Comparison of ENCODE assay signal across 19 cellular contexts in genomic region chr12:130846386-130846785, GRCh38. TPM values are rescaled to one million over a fixed set of nuclear protein-coding genes. Genes with fewer than 3 reads are reported as not detected.
A peak's percentile ranks its signal among the peaks of the same experiment; 100 is the strongest.
DNase-seq lines count a peak whose midpoint lies in the region; ATAC-seq, FAIRE-seq and TF ChIP-seq lines count a peak whose summit lies in the region.
"Had no signal": no experiment of that assay in that cellular context is flagged by ENCODE, and none has a peak within 500 bp of the region (broad histone marks: within the 10 kb centered on the region; RNA-seq: fewer than 3 reads in every experiment).

No MANE protein-coding gene starts in this region.

- no peaks in the 10 kb centered on the region for H3K9me2 ChIP-seq in GM23248 (ENCODE audit: insufficient read depth)

- FAIRE-seq in GM12878 (lab: Jason Lieb, UNC) = peak; percentile 47
- FAIRE-seq: A204.1 had no signal

- 0 out of 2 replicates have a peak, but pooled peaks cover 14% of the 10 kb centered on the region for H3F3A ChIP-seq in GM23248 (ENCODE audit: insufficient read depth)

- no TSS peak for BruUV-seq in GM12878 (replicated peaks; lab: Mats Ljungman, UMichigan)

- no peak for TF ChIP-seq RAD21 in GM12878 (IDR thresholded peaks at IDR 0.05; ENCODE audit: insufficient read depth, low read depth, low read length)

- H3K27me3 ChIP-seq in GM23248 (replicated peaks; ENCODE audit: insufficient read depth) (no peaks in the 10 kb centered on the region), GM12878 (replicated peaks in 1 of 2; ENCODE audit: control insufficient read depth in 2 of 2, insufficient read depth in 2 of 2, low read length in 1 of 2) (no peaks in the 10 kb centered on the region), psoas muscle (ENCODE audit: insufficient read depth in 3 of 3, low read length in 2 of 3) (no peaks in the 10 kb centered on the region)

- CTCF ChIA-PET in AG04449 (lab: Yijun Ruan, JAX) (interaction anchor here (1.0 to 1.4 kb wide), 4 partner anchors 9 to 28 kb away, joined by 3 to 7 read pairs (median 4); no protein-coding TSS in a partner anchor), GM12878 (lab: Yijun Ruan, JAX) (interaction anchor here (0.6 to 1.8 kb wide), 4 partner anchors 9 to 452 kb away, joined by 3 to 5 read pairs (median 4); no protein-coding TSS in a partner anchor)

- H2AFZ ChIP-seq in GM23248 (no peak overlapping the region), GM12878 (ENCODE audit: control insufficient read depth, low read depth, low read length) (no peak overlapping the region)
- H2AFZ ChIP-seq: PC-9 had no signal

- SMC1A ChIA-PET in GM12878 (lab: Charles Lee; ENCODE audit: uncharacterized antibody, unreplicated experiment) = interaction anchor here (0.9 to 1.8 kb wide), 4 partner anchors 20 to 452 kb away, joined by 3 to 8 read pairs (median 4); no protein-coding TSS in a partner anchor

- in situ Hi-C loops in GM23248 (cut with MboI) = no loop called here
- in situ Hi-C loops in GM12878 (cut with MboI) = no loop called here

- DNase-seq in AG04449 (ENCODE audit: low read depth, low spot score) = peak; percentile 82
- peak; percentile 65 for DNase-seq in GM23248
- no peak for DNase-seq in GM12878 (ENCODE audit: low read depth, low spot score)
- peak; percentile 89 to 91 for DNase-seq in foreskin fibroblast
- no peak for DNase-seq in cerebellar nuclear complex (lab: John Stamatoyannopoulos, UW)
- DNase-seq in psoas muscle = no peak
- DNase-seq: CD4-positive, alpha-beta T cell; DMS79 treated with DMSO at 0.1 percent for 48 hours; GDM1; KBM-7; NCI-H1048; NCI-H146; NCI-H2227 treated with DMSO at 0.1 percent for 48 hours; NCI-H526 treated with DMSO at 0.1 percent for 48 hours; PC-9 had no signal

- H3K9ac ChIP-seq in GM23248 (no peak overlapping the region), GM12878 (ENCODE audit: control insufficient read depth, insufficient read depth, low read length) (no peak overlapping the region)

- H4K20me1 ChIP-seq in GM23248 (ENCODE audit: insufficient read depth) = no peaks in the 10 kb centered on the region
- H4K20me1 ChIP-seq in GM12878 (ENCODE audit: control insufficient read depth, insufficient read depth) = no peaks in the 10 kb centered on the region

- H3K4me3 ChIP-seq in AG04449 (ENCODE audit: low read depth, low read length) = no peak overlapping the region
- H3K4me3 ChIP-seq in GM23248 = no peak overlapping the region
- H3K4me3 ChIP-seq in GM12878 = no peak overlapping the region
- H3K4me3 ChIP-seq in foreskin fibroblast (ENCODE audit: low read depth in 1 of 2, low read length in 2 of 2) = no peak overlapping the region
- no peak overlapping the region for H3K4me3 ChIP-seq in psoas muscle
- H3K4me3 ChIP-seq: HAP-1, PC-9 had no signal

- RAD21 ChIA-PET in GM12878 (lab: Charles Lee; ENCODE audit: unreplicated experiment) = interaction anchor here (1.3 to 1.4 kb wide), 2 partner anchors 15 to 24 kb away, joined by 4 to 5 read pairs; no protein-coding TSS in a partner anchor

- intact Hi-C loops in GM12878 (cut with micrococcal nuclease; ENCODE audit: unreplicated experiment) = no loop called here
- intact Hi-C loops in psoas muscle (cut with DNase I) = no loop called here

- H3K4me2 ChIP-seq in GM23248 (ENCODE audit: unreplicated experiment) (no peak overlapping the region), GM12878 (ENCODE audit: control insufficient read depth, insufficient read depth) (no peak overlapping the region)
- H3K4me2 ChIP-seq: PC-9 had no signal

- H3K4me1 ChIP-seq in GM23248 (ENCODE audit: insufficient read depth) (peaks cover 17% of the 10 kb centered on the region), GM12878 (ENCODE audit: control insufficient read depth, insufficient read depth, low read length) (no peaks in the 10 kb centered on the region), psoas muscle (no peaks in the 10 kb centered on the region)

- TF ChIP-seq CTCF in AG04449 (IDR thresholded peaks at IDR 0.05; ENCODE audit: insufficient read depth, low read length, missing control alignments) (no peak), GM12878 (IDR thresholded peaks at IDR 0.05 in 2 of 3, conservative IDR thresholded peaks at IDR 0.05 in 1 of 3; ENCODE audit: control insufficient read depth in 2 of 3, extremely low read depth in 1 of 3, insufficient read depth in 1 of 3, low read depth in 3 of 3, low read length in 3 of 3) (no peak), foreskin fibroblast (IDR thresholded peaks at IDR 0.05; ENCODE audit: low read depth, low read length) (no peak), psoas muscle (IDR thresholded peaks at IDR 0.05) (no peak)

- H3K36me3 ChIP-seq in GM23248 (ENCODE audit: low read depth) = no peaks in the 10 kb centered on the region
- H3K36me3 ChIP-seq in GM12878 (ENCODE audit: control insufficient read depth in 2 of 2, insufficient read depth in 2 of 2, low read length in 1 of 2) = no peaks in the 10 kb centered on the region
- H3K36me3 ChIP-seq in psoas muscle (ENCODE audit: insufficient read depth in 1 of 2, low read depth in 1 of 2) = no peaks in the 10 kb centered on the region
- H3K36me3 ChIP-seq: HAP-1 had no signal

- TF ChIP-seq POLR2A in GM12878 (IDR thresholded peaks at IDR 0.05; ENCODE audit: low read depth, low read length) = no peak

- POLR2A ChIA-PET in AG04449 (lab: Yijun Ruan, JAX) (no interaction called here), GM12878 (lab: Charles Lee) (no interaction called here)

- ATAC-seq in GM12878 (no peak), GM21529 (IDR thresholded peaks at IDR 0.05; ENCODE audit: unreplicated experiment) (no peak), HG02970 (IDR thresholded peaks at IDR 0.05; ENCODE audit: low FRiP score, unreplicated experiment) (no peak), psoas muscle (no peak)

- H3K79me2 ChIP-seq in GM23248 (ENCODE audit: insufficient read depth) (no peaks in the 10 kb centered on the region), GM12878 (ENCODE audit: control insufficient read depth, insufficient read depth, low read length) (no peaks in the 10 kb centered on the region)

- TF ChIP-seq EP300 in GM12878 (IDR thresholded peaks at IDR 0.05; ENCODE audit: borderline replicate concordance in 1 of 2, control insufficient read depth in 1 of 2, low read depth in 2 of 2, low read length in 2 of 2) = no peak

- no peaks in the 10 kb centered on the region for H3K9me3 ChIP-seq in GM23248 (ENCODE audit: low read depth)
- H3K9me3 ChIP-seq in GM12878 (replicated peaks; ENCODE audit: control insufficient read depth, insufficient read depth, low read length) = no peaks in the 10 kb centered on the region
- no peaks in the 10 kb centered on the region for H3K9me3 ChIP-seq in psoas muscle
- H3K9me3 ChIP-seq: HAP-1 had no signal

- peak overlapping the region; percentile 25; the same call in 1 of the 2 replicates for H3K27ac ChIP-seq in GM23248
- H3K27ac ChIP-seq in GM12878 (ENCODE audit: control insufficient read depth, insufficient read depth) = no peak overlapping the region
- H3K27ac ChIP-seq in psoas muscle = no peak overlapping the region
- H3K27ac ChIP-seq: PC-9 had no signal

RNA-seq across cellular contexts. Expression of gene STX2, which starts 7.3 kb away (rescaled TPM):
- total RNA-seq in GM23248 (2014; rRNA removed; shearing (Covaris generic)) = 45.5 and 46.9 TPM in 2 replicates
- polyA plus RNA-seq in GM23248 (2016; fragmentation: Nextera tagmentation; extraction: Ambion mirVana) = 28.9 and 30.1 TPM in 2 replicates
- total RNA-seq in GM12878 (2013; cell fraction: nucleolus; rRNA removed) = 28.7 and 37.0 TPM in 2 replicates
- total RNA-seq in GM12878 (2014; rRNA removed) = 9.1 and 11.8 TPM in 2 replicates
- 13.4 and 14.5 TPM in 2 replicates for total RNA-seq in GM12878 (2014; rRNA removed; fragmentation: Illumina TruSeq; extraction: Trizol)
- 11.0 and 11.3 TPM in 2 replicates for total RNA-seq in GM12878 (2021)
- polyA plus RNA-seq in GM12878 (2011; ENCODE audit: low read depth) = 6.4 TPM
- polyA plus RNA-seq in GM12878 (2011; rRNA removed) = 22.2 and 27.3 TPM in 2 replicates
- 9.9 and 10.7 TPM in 2 replicates for polyA plus RNA-seq in GM12878 (2011; cell fraction: cytosol; rRNA removed)
- polyA plus RNA-seq in GM12878 (2011; cell fraction: nucleus; rRNA removed) = 36.6 and 36.8 TPM in 2 replicates
- 7.3 and 8.8 TPM in 2 replicates for polyA plus RNA-seq in GM12878 (2012)
- 15.4 and 18.7 TPM in 2 replicates for polyA plus RNA-seq in GM12878 (2014; fragmentation: Illumina TruSeq; extraction: Trizol)
- 1 to 10 TPM; 6.0 to 7.8 TPM for polyA plus RNA-seq in GM12878 (2014; fragmentation: Nextera tagmentation; extraction: Ambion mirVana)
- polyA plus RNA-seq in GM12878 (2014; rRNA removed) = 12.1 and 16.2 TPM in 2 replicates
- 1 to 10 TPM; 6.6 to 6.9 TPM for polyA plus RNA-seq in GM12878 (2016; fragmentation: Nextera tagmentation; extraction: Ambion mirVana)
- polyA minus RNA-seq in GM12878 (2011; rRNA and poly(A)+ RNA removed) = 5.1 and 8.4 TPM in 2 replicates
- 4.6 and 5.5 TPM in 2 replicates for polyA minus RNA-seq in GM12878 (2011; cell fraction: cytosol; rRNA and poly(A)+ RNA removed)
- polyA minus RNA-seq in GM12878 (2011; cell fraction: nucleus; rRNA and poly(A)+ RNA removed) = 3.5 and 5.5 TPM in 2 replicates
- 1 to 10 TPM; 5.5 to 7.2 (median 6.2) TPM for total RNA-seq in psoas muscle
- polyA plus RNA-seq in psoas muscle = 10 to 100 TPM in 1 of 3 donors, 1 to 10 TPM in 2; 5.4 to 11.3 (median 8.4) TPM

RNA-seq across cellular contexts. Expression of gene RAN, which starts 25.5 kb away (rescaled TPM):
- total RNA-seq in GM23248 (2014; rRNA removed; shearing (Covaris generic)) = 389 and 541 TPM in 2 replicates
- polyA plus RNA-seq in GM23248 (2016; fragmentation: Nextera tagmentation; extraction: Ambion mirVana) (1,090 and 1,115 TPM in 2 replicates), GM12878 (2011; rRNA removed) (3,769 and 4,371 TPM in 2 replicates), GM12878 (2014; fragmentation: Illumina TruSeq; extraction: Trizol) (2,276 and 2,670 TPM in 2 replicates), GM12878 (2014; fragmentation: Nextera tagmentation; extraction: Ambion mirVana) (1,000 to 10,000 TPM; 3,131 to 3,633 TPM), GM12878 (2014; rRNA removed) (2,435 and 2,587 TPM in 2 replicates), GM12878 (2016; fragmentation: Nextera tagmentation; extraction: Ambion mirVana) (1,000 to 10,000 TPM; 3,103 to 3,142 TPM), psoas muscle (1,000 to 10,000 TPM in 1 of 3 donors, 100 to 1,000 TPM in 2; 302 to 1,341 (median 369) TPM)
- total RNA-seq in GM12878 (2013; cell fraction: nucleolus; rRNA removed) = 188 and 200 TPM in 2 replicates
- total RNA-seq in GM12878 (2014; rRNA removed) (1,598 and 2,001 TPM in 2 replicates), GM12878 (2014; rRNA removed; fragmentation: Illumina TruSeq; extraction: Trizol) (1,619 and 1,657 TPM in 2 replicates), GM12878 (2021) (1,882 and 1,927 TPM in 2 replicates), psoas muscle (100 to 1,000 TPM; 338 to 721 (median 445) TPM)
- 1,093 TPM for polyA plus RNA-seq in GM12878 (2011; ENCODE audit: low read depth)
- polyA plus RNA-seq in GM12878 (2011; cell fraction: cytosol; rRNA removed) = 2,608 and 3,247 TPM in 2 replicates
- polyA plus RNA-seq in GM12878 (2011; cell fraction: nucleus; rRNA removed) = 1,649 and 2,165 TPM in 2 replicates
- polyA plus RNA-seq in GM12878 (2012) = 1,519 and 1,580 TPM in 2 replicates
- 1,704 and 2,289 TPM in 2 replicates for polyA minus RNA-seq in GM12878 (2011; rRNA and poly(A)+ RNA removed)
- polyA minus RNA-seq in GM12878 (2011; cell fraction: cytosol; rRNA and poly(A)+ RNA removed) = 413 and 516 TPM in 2 replicates
- 140 and 192 TPM in 2 replicates for polyA minus RNA-seq in GM12878 (2011; cell fraction: nucleus; rRNA and poly(A)+ RNA removed)

Comparison
In these comparisons a context has a peak if more than half of its experiments do, and no peak if none do; other contexts are left out.
1. DNase-seq: peak in AG04449 (single experiment), GM23248 (single experiment) and foreskin fibroblast (2 of 2); none in GM12878 (single experiment), cerebellar nuclear complex (0 of 2) and psoas muscle (0 of 2).